8 cellular contexts compared by ENCODE assay signal in genomic region chr15:64634576-64635485, GRCh38.
DNase-seq lines count a peak whose midpoint lies in the region; ATAC-seq, FAIRE-seq and TF ChIP-seq lines count a peak whose summit lies in the region.

No MANE protein-coding gene starts in this region.

- H3K4me1 ChIP-seq in OCI-LY7 (ENCODE audit: insufficient read depth, low read length, poor library complexity, severe bottlenecking) = peaks cover 18% of the 10 kb centered on the region
- H3K4me1 ChIP-seq in pancreas = peaks cover 28 to 37% (median 29%) of the 10 kb centered on the region in 3 donors

- peak; percentile 60 for DNase-seq in activated naive CD4-positive, alpha-beta T cell treated with anti-CD3 and anti-CD28 coated beads for 36 hours
- DNase-seq in activated naive CD4-positive, alpha-beta T cell treated with anti-CD3 and anti-CD28 coated beads, Interleukin-2, amount 50 U/mL, for 16 hours = no peak
- DNase-seq in OCI-LY7 (ENCODE audit: low spot score) (no peak), epithelial cell of esophagus (ENCODE audit: low read depth) (peak; percentile 32), pancreas (peak in 1 of 6 donors; percentile 13), NCI-H510A treated with DMSO at 0.1 percent for 48 hours (lab: John Stamatoyannopoulos, UW) (no peak)
- DNase-seq in effector CD4-positive, alpha-beta T cell = no peak

- peaks cover 16% of the 10 kb centered on the region for H3K36me3 ChIP-seq in OCI-LY7 (ENCODE audit: insufficient read depth, low read length)
- no peaks in the 10 kb centered on the region for H3K36me3 ChIP-seq in pancreas

- peak overlapping the region; percentile 3 for H3K4me3 Mint-ChIP-seq in activated naive CD4-positive, alpha-beta T cell treated with anti-CD3 and anti-CD28 coated beads for 36 hours

- TF ChIP-seq CTCF in OCI-LY7 (conservative IDR thresholded peaks at IDR 0.05; ENCODE audit: low read length) (no peak), epithelial cell of esophagus (IDR thresholded peaks at IDR 0.05; ENCODE audit: insufficient read depth, low read depth, low read length, missing control alignments) (no peak), pancreas (IDR thresholded peaks at IDR 0.05) (no peak)

- POLR2A ChIA-PET in OCI-LY7 (lab: Charles Lee) = interaction anchor here (0.6 to 1.1 kb wide), 8 partner anchors 10 to 407 kb away, joined by 3 read pairs; no protein-coding TSS in a partner anchor

- H3K9me2 ChIP-seq in OCI-LY7 (ENCODE audit: insufficient read depth, low read length) = no peaks in the 10 kb centered on the region

- no peak overlapping the region for H2AFZ ChIP-seq in OCI-LY7 (ENCODE audit: low read length)

- no peak for FAIRE-seq in pancreas (lab: Jason Lieb, UNC)

- H3K27me3 Mint-ChIP-seq in activated naive CD4-positive, alpha-beta T cell treated with anti-CD3 and anti-CD28 coated beads for 36 hours (ENCODE audit: low read depth) = no peaks in the 10 kb centered on the region

- 30 to 31% methylated on average over 4 of the region's 4 CpGs for WGBS in pancreas, 2 donors

- intact Hi-C loops in activated naive CD4-positive, alpha-beta T cell treated with anti-CD3 and anti-CD28 coated beads for 36 hours (cut with micrococcal nuclease) = loop anchor here (1.0 to 2.0 kb wide), 2 partner anchors 12 to 16 kb away; no protein-coding TSS in a partner anchor
- intact Hi-C loops in OCI-LY7 (cut with micrococcal nuclease; ENCODE audit: unreplicated experiment) = no loop called here
- intact Hi-C loops in pancreas (cut with DNase I) = no loop called here

- no peaks in the 10 kb centered on the region for H3K27me3 ChIP-seq in pancreas

- H3K4me3 ChIP-seq in OCI-LY7 (ENCODE audit: low read depth, low read length, poor library complexity, severe bottlenecking) (no peak overlapping the region), epithelial cell of esophagus (ENCODE audit: low read length) (no peak overlapping the region), pancreas (no peak overlapping the region)

- H3K27ac Mint-ChIP-seq in activated naive CD4-positive, alpha-beta T cell treated with anti-CD3 and anti-CD28 coated beads for 36 hours = peak overlapping the region; percentile 54

- peaks cover 12% of the 10 kb centered on the region for H3K36me3 Mint-ChIP-seq in activated naive CD4-positive, alpha-beta T cell treated with anti-CD3 and anti-CD28 coated beads for 36 hours (ENCODE audit: low read depth)

- H3K27ac ChIP-seq in OCI-LY7 (ENCODE audit: low read depth, low read length, poor library complexity, severe bottlenecking) (no peak overlapping the region), pancreas (peak overlapping the region; percentile 35 to 76 (median 62))

- H3K4me1 Mint-ChIP-seq in activated naive CD4-positive, alpha-beta T cell treated with anti-CD3 and anti-CD28 coated beads for 36 hours (ENCODE audit: low read depth) = peaks cover 60% of the 10 kb centered on the region

- H3K4me2 ChIP-seq in OCI-LY7 (ENCODE audit: low read length) = peak overlapping the region; percentile 34; the same call in 1 of the 2 replicates

- ATAC-seq in HG03066 (IDR thresholded peaks at IDR 0.05; ENCODE audit: low read depth, unreplicated experiment) = peak; percentile 60
- ATAC-seq in pancreas = peak; percentile 47 to 68 (median 62)

- no peaks in the 10 kb centered on the region for H4K20me1 ChIP-seq in OCI-LY7 (ENCODE audit: insufficient read depth, low read length)

- H3K9me3 ChIP-seq in OCI-LY7 (ENCODE audit: low read length) (peaks cover 15% of the 10 kb centered on the region; the same call in 1 of the 2 replicates), pancreas (no peaks in the 10 kb centered on the region)

- no peaks in the 10 kb centered on the region for H3K79me2 ChIP-seq in OCI-LY7 (ENCODE audit: insufficient read depth, low read depth, low read length)

- BruUV-seq in OCI-LY7 (replicated peaks; lab: Mats Ljungman, UMichigan) = no TSS peak

- H3K9me3 Mint-ChIP-seq in activated naive CD4-positive, alpha-beta T cell treated with anti-CD3 and anti-CD28 coated beads for 36 hours = peaks cover 10% of the 10 kb centered on the region

- CTCF ChIA-PET in activated naive CD4-positive, alpha-beta T cell treated with anti-CD3 and anti-CD28 coated beads for 36 hours (lab: Charles Lee) = interaction anchor here (0.9 to 2.3 kb wide), 5 partner anchors 9 to 39 kb away, joined by 3 to 6 read pairs (median 4); no protein-coding TSS in a partner anchor
- CTCF ChIA-PET in OCI-LY7 (lab: Charles Lee; ENCODE audit: unreplicated experiment) = no interaction called here

Comparison
In these comparisons a context has a peak if more than half of its experiments do, and no peak if none do; other contexts are left out.
1. DNase-seq: peak in activated naive CD4-positive, alpha-beta T cell treated with anti-CD3 and anti-CD28 coated beads for 36 hours (single experiment) and epithelial cell of esophagus (single experiment); none in activated naive CD4-positive, alpha-beta T cell treated with anti-CD3 and anti-CD28 coated beads, Interleukin-2, amount 50 U/mL, for 16 hours (single experiment), OCI-LY7 (single experiment), NCI-H510A treated with DMSO at 0.1 percent for 48 hours (single experiment) and effector CD4-positive, alpha-beta T cell (single experiment).